ENCODE assay signal across 16 cellular contexts in genomic region chr12:10667581-10667980, GRCh38. TPM values are rescaled to one million over a fixed set of nuclear protein-coding genes. Genes with fewer than 3 reads are reported as not detected.
"Had no signal": no experiment of that assay in that cellular context is flagged by ENCODE, and none has a peak within 500 bp of the region (broad histone marks: within the 10 kb centered on the region; RNA-seq: fewer than 3 reads in every experiment).

No MANE protein-coding gene starts in this region.

- H3K36me3 Mint-ChIP-seq: memory B cell, WTC11 had no signal

- H3K4me1 ChIP-seq: body of pancreas, pancreas had no signal

- H3K36me3 ChIP-seq: neutrophil, pancreas had no signal

- H3K27ac Mint-ChIP-seq: activated CD4-positive, alpha-beta memory T cell treated with anti-CD3 and anti-CD28 coated beads, Interleukin-2, amount 10 ng/mL, durations not matched to agents 7 days and 5 days; activated CD4-positive, alpha-beta T cell treated with anti-CD3 and anti-CD28 coated beads for 36 hours; memory B cell; T-helper 2 cell treated with Interferon-gamma antibody and Interleukin-4, amounts not matched to agents 5 μg/mL and 100 μg/mL, for 36 hours; WTC11 had no signal

- H3K9me3 ChIP-seq: body of pancreas, neutrophil, pancreas, SK-N-SH had no signal

- H3K4me3 Mint-ChIP-seq: activated CD4-positive, alpha-beta memory T cell treated with anti-CD3 and anti-CD28 coated beads, Interleukin-2, amount 10 ng/mL, durations not matched to agents 7 days and 5 days; activated T-cell treated with anti-CD3 and anti-CD28 coated beads, Interleukin-2, amount 50 U/mL, for 4 hours; T-helper 2 cell treated with Interferon-gamma antibody and Interleukin-4, amounts not matched to agents 5 μg/mL and 100 μg/mL, for 36 hours; WTC11 had no signal

- ATAC-seq: activated CD4-positive, alpha-beta T cell treated with anti-CD3 and anti-CD28 coated beads for 36 hours; activated T-cell treated with anti-CD3 and anti-CD28 coated beads, Interleukin-2, amount 50 U/mL, for 4 hours; body of pancreas; pancreas; sciatic nerve; WTC11 had no signal

- H3K4me3 ChIP-seq: body of pancreas, pancreas, smooth muscle cell had no signal

- H3K27me3 ChIP-seq: body of pancreas, pancreas had no signal

- H3K27ac ChIP-seq: body of pancreas, neutrophil, pancreas had no signal

- H3K9me3 Mint-ChIP-seq: activated CD4-positive, alpha-beta memory T cell treated with anti-CD3 and anti-CD28 coated beads, Interleukin-2, amount 10 ng/mL, durations not matched to agents 7 days and 5 days; activated T-cell treated with anti-CD3 and anti-CD28 coated beads, Interleukin-2, amount 50 U/mL, for 4 hours; memory B cell; T-helper 2 cell treated with Interferon-gamma antibody and Interleukin-4, amounts not matched to agents 5 μg/mL and 100 μg/mL, for 36 hours had no signal

- DNase-seq: activated CD4-positive, alpha-beta memory T cell treated with anti-CD3 and anti-CD28 coated beads, Interleukin-2, amount 10 ng/mL, durations not matched to agents 7 days and 5 days; activated CD4-positive, alpha-beta T cell treated with anti-CD3 and anti-CD28 coated beads for 36 hours; activated naive CD4-positive, alpha-beta T cell treated with anti-CD3 and anti-CD28 coated beads, Interleukin-2, amount 50 U/mL, for 16 hours; activated T-cell treated with anti-CD3 and anti-CD28 coated beads, Interleukin-2, amount 50 U/mL, for 4 hours; body of pancreas; head of caudate nucleus; kidney glomerular epithelial cell; pancreas; SK-N-SH; stimulated activated CD4-positive, alpha-beta T cell treated with anti-CD3 and anti-CD28 coated beads, Interleukin-4, amount 100 ng/mL, for 1 hour had no signal

RNA-seq across cellular contexts. Expression of gene STYK1, which starts 6.3 kb away (rescaled TPM):
- total RNA-seq: activated CD4-positive, alpha-beta T cell treated with anti-CD3 and anti-CD28 coated beads for 36 hours had no signal
- polyA plus RNA-seq: SK-N-SH had no signal
